ENCODE assay signal across 11 cellular contexts in the genomic region with DNA sequence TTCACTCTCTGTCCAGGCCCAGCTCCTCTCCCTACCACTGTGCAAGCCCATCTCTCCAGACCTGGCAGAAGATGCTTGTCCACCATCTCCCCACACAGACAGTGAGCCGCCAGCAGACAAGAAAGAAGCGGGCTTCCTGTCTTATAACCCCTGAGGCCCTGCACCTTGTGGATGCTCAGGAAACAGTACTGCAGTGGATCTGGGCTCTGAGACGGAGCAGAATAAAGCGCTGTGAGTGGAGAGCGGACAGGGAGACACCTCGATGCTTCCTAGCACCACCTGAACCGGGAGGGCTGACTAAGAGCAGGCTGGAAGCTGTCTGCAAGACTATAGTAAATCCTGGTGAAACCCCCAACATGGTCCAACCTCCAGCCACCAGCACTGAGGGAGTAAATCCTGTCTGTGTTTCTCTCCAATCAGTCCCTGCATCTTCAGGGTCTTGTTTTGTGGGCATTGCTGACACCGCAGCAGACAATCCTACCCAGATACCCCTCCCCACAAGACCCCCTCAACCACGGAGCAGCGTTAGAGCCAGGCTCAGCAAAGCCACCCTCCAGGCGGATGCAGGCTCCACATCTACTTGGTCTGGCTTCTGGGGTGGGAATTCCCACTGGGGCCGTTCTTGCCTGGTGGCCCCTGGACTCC. TPM values are rescaled to one million over a fixed set of nuclear protein-coding genes. Genes with fewer than 3 reads are reported as not detected.
DNase-seq lines count a peak whose midpoint lies in the region; TF ChIP-seq lines count a peak whose summit lies in the region.
"Had no signal": no experiment of that assay in that cellular context is flagged by ENCODE, and none has a peak within 500 bp of the region (broad histone marks: within the 10 kb centered on the region; RNA-seq: fewer than 3 reads in every experiment).

No MANE protein-coding gene starts in this region.

- TF ChIP-seq CTCF in OCI-LY3 (IDR thresholded peaks at IDR 0.05; ENCODE audit: low read depth, low read length), result no peak
- no peak for TF ChIP-seq CTCF in osteoblast (IDR thresholded peaks at IDR 0.05; ENCODE audit: extremely low read depth, low read depth, low read length)

- POLR2A ChIA-PET in CD8-positive, alpha-beta memory T cell (lab: Charles Lee), result interaction anchor here (1.5 kb wide), 1 partner anchor 14 kb away, joined by 4 read pairs; no protein-coding TSS in a partner anchor

- no peak for DNase-seq in CD8-positive, alpha-beta memory T cell
- DNase-seq in osteoblast (ENCODE audit: insufficient read length, low spot score, missing footprints) (peak; percentile 31), SHP77 (lab: John Stamatoyannopoulos, UW) (no peak), HT-29 (ENCODE audit: low spot score) (no peak), COLO829 (ENCODE audit: low spot score) (no peak), cerebellar nuclear complex (lab: John Stamatoyannopoulos, UW) (no peak)
- DNase-seq: NCI-H748 treated with DMSO at 0.1 percent for 48 hours had no signal

- CTCF ChIA-PET in CD8-positive, alpha-beta memory T cell (lab: Charles Lee), result interaction anchor here (0.9 to 3.2 kb wide), 6 partner anchors 7 to 305 kb away, joined by 3 to 8 read pairs (median 4); partner anchors contain the start of gene AKNA

- no peaks in the 10 kb centered on the region for H3K27me3 ChIP-seq in CD8-positive, alpha-beta memory T cell (ENCODE audit: insufficient read depth, low read length, poor library complexity, severe bottlenecking)
- H3K27me3 ChIP-seq in OCI-LY3 (ENCODE audit: low read depth, low read length) (no peaks in the 10 kb centered on the region), osteoblast (ENCODE audit: insufficient read depth, low read length) (no peaks in the 10 kb centered on the region)

- intact Hi-C loops in dendritic cell treated with granulocyte-macrophage colony-stimulating factor and Interleukin-4, amounts not matched to agents 40 ng/mL and 50 ng/mL, for 4 days (cut with micrococcal nuclease), result no loop called here

- H3K27ac ChIP-seq in CD8-positive, alpha-beta memory T cell (ENCODE audit: low read depth, low read length), result peak overlapping the region; percentile 33
- peak overlapping the region; percentile 91 for H3K27ac ChIP-seq in OCI-LY3 (ENCODE audit: low read length)
- peak overlapping the region; percentile 70 for H3K27ac ChIP-seq in osteoblast (ENCODE audit: low read depth, low read length)

- H3K4me3 Mint-ChIP-seq in CD8-positive, alpha-beta memory T cell, result peak overlapping the region in 1 of 7 donors; percentile 82
- H3K4me3 Mint-ChIP-seq in dendritic cell treated with granulocyte-macrophage colony-stimulating factor and Interleukin-4, amounts not matched to agents 40 ng/mL and 50 ng/mL, for 4 days, result no peak overlapping the region

- H3K9me3 ChIP-seq in CD8-positive, alpha-beta memory T cell (ENCODE audit: low read length), result no peaks in the 10 kb centered on the region
- no peaks in the 10 kb centered on the region for H3K9me3 ChIP-seq in OCI-LY3 (ENCODE audit: insufficient read depth, low read length)
- no peaks in the 10 kb centered on the region for H3K9me3 ChIP-seq in osteoblast (ENCODE audit: low read depth, low read length)

- H2AFZ ChIP-seq in OCI-LY3 (ENCODE audit: low read depth, low read length) (no peak overlapping the region), osteoblast (ENCODE audit: low read length) (no peak overlapping the region)

- H3K4me2 ChIP-seq in OCI-LY3 (ENCODE audit: low read length) (peak overlapping the region; percentile 35; the same call in 1 of the 2 replicates), osteoblast (ENCODE audit: insufficient read depth, low read length) (peak overlapping the region; percentile 42)

- H3K4me1 Mint-ChIP-seq in CD8-positive, alpha-beta memory T cell, result peaks cover 47 to 80% (median 53%) of the 10 kb centered on the region in 3 donors
- peaks cover 32% of the 10 kb centered on the region for H3K4me1 Mint-ChIP-seq in dendritic cell treated with granulocyte-macrophage colony-stimulating factor and Interleukin-4, amounts not matched to agents 40 ng/mL and 50 ng/mL, for 4 days (ENCODE audit: low read depth)

- peaks cover 23 to 93% (median 27%) of the 10 kb centered on the region in 3 donors for H3K36me3 Mint-ChIP-seq in CD8-positive, alpha-beta memory T cell
- peaks cover 99% of the 10 kb centered on the region for H3K36me3 Mint-ChIP-seq in dendritic cell treated with granulocyte-macrophage colony-stimulating factor and Interleukin-4, amounts not matched to agents 40 ng/mL and 50 ng/mL, for 4 days (ENCODE audit: low read depth)

- H3K79me2 ChIP-seq in OCI-LY3 (ENCODE audit: low read length) (peaks cover 6% of the 10 kb centered on the region; the same call in 1 of the 2 replicates), osteoblast (ENCODE audit: insufficient read depth, low read length) (no peaks in the 10 kb centered on the region)

- peak overlapping the region; percentile 82 to 97 (median 92) for H3K27ac Mint-ChIP-seq in CD8-positive, alpha-beta memory T cell
- peak overlapping the region; percentile 50 for H3K27ac Mint-ChIP-seq in dendritic cell treated with granulocyte-macrophage colony-stimulating factor and Interleukin-4, amounts not matched to agents 40 ng/mL and 50 ng/mL, for 4 days

- peak overlapping the region; percentile 46 for H3K9ac ChIP-seq in OCI-LY3 (ENCODE audit: low read length)

- H3K4me3 ChIP-seq in CD8-positive, alpha-beta memory T cell (ENCODE audit: low read length), result no peak overlapping the region
- no peak overlapping the region for H3K4me3 ChIP-seq in OCI-LY3 (ENCODE audit: low read length)
- peak overlapping the region; percentile 18 for H3K4me3 ChIP-seq in osteoblast (ENCODE audit: insufficient read depth, low read length)

- peaks cover 41% of the 10 kb centered on the region for H3K4me1 ChIP-seq in CD8-positive, alpha-beta memory T cell (ENCODE audit: insufficient read depth, low read length)
- H3K4me1 ChIP-seq in OCI-LY3 (ENCODE audit: low read length) (peaks cover 29% of the 10 kb centered on the region), osteoblast (ENCODE audit: insufficient read depth, low read length) (peaks cover 19% of the 10 kb centered on the region)

- peaks cover 81% of the 10 kb centered on the region for H3K36me3 ChIP-seq in CD8-positive, alpha-beta memory T cell (ENCODE audit: insufficient read depth, low read length)
- H3K36me3 ChIP-seq in OCI-LY3 (replicated peaks; ENCODE audit: low read depth, low read length), result peaks cover 74% of the 10 kb centered on the region
- H3K36me3 ChIP-seq in osteoblast (ENCODE audit: insufficient read depth, low read length), result peaks cover 52% of the 10 kb centered on the region

- H3K9me3 Mint-ChIP-seq in CD8-positive, alpha-beta memory T cell, result no peaks in the 10 kb centered on the region
- H3K9me3 Mint-ChIP-seq in dendritic cell treated with granulocyte-macrophage colony-stimulating factor and Interleukin-4, amounts not matched to agents 40 ng/mL and 50 ng/mL, for 4 days, result no peaks in the 10 kb centered on the region

- peaks cover 16% of the 10 kb centered on the region for H4K20me1 ChIP-seq in OCI-LY3 (ENCODE audit: insufficient read depth, low read length)
- H4K20me1 ChIP-seq in osteoblast (ENCODE audit: insufficient read depth, low read length), result no peaks in the 10 kb centered on the region

- peaks cover 0 to 2% of the 10 kb centered on the region in 2 donors for H3K27me3 Mint-ChIP-seq in CD8-positive, alpha-beta memory T cell
- H3K27me3 Mint-ChIP-seq in dendritic cell treated with granulocyte-macrophage colony-stimulating factor and Interleukin-4, amounts not matched to agents 40 ng/mL and 50 ng/mL, for 4 days, result no peaks in the 10 kb centered on the region

RNA-seq across cellular contexts. Expression of gene ORM2, which starts 18.7 kb away (rescaled TPM):
- total RNA-seq in CD8-positive, alpha-beta memory T cell, result not detected
- not detected for polyA plus RNA-seq in CD8-positive, alpha-beta memory T cell
- not detected in 2 replicates for total RNA-seq in osteoblast
- not detected in 2 replicates for total RNA-seq in HT-29 (2014; rRNA removed; shearing (Covaris generic))
- total RNA-seq: fibroblast of villous mesenchyme had no signal
- polyA plus RNA-seq: neural cell had no signal

RNA-seq across cellular contexts. Expression of gene ORM1, which starts 25.5 kb away (rescaled TPM):
- total RNA-seq in CD8-positive, alpha-beta memory T cell, result not detected
- not detected for polyA plus RNA-seq in CD8-positive, alpha-beta memory T cell
- total RNA-seq in osteoblast, result not detected in 2 replicates
- not detected in 2 replicates for total RNA-seq in HT-29 (2014; rRNA removed; shearing (Covaris generic))
- total RNA-seq: fibroblast of villous mesenchyme had no signal
- polyA plus RNA-seq: neural cell had no signal

RNA-seq across cellular contexts. Expression of gene AKNA, which starts 39.4 kb away (rescaled TPM):
- total RNA-seq in CD8-positive, alpha-beta memory T cell, result 100 to 1,000 TPM; 126 TPM
- 45.6 TPM for polyA plus RNA-seq in CD8-positive, alpha-beta memory T cell
- total RNA-seq in osteoblast, result 24.8 and 27.9 TPM in 2 replicates
- total RNA-seq in HT-29 (2014; rRNA removed; shearing (Covaris generic)), result 6.1 and 7.8 TPM in 2 replicates

Comparison
In these comparisons a context has a peak if more than half of its experiments do, and no peak if none do; other contexts are left out.
1. H3K27ac ChIP-seq: peak in every context shown above with its lines; median percentile 91 in OCI-LY3; 70 in osteoblast; 33 in CD8-positive, alpha-beta memory T cell.